Comparison of ENCODE assay signal across 8 cellular contexts in genomic region chr14:20613094-20614037, GRCh38. TPM values are rescaled to one million over a fixed set of nuclear protein-coding genes. Genes with fewer than 3 reads are reported as not detected.
DNase-seq lines count a peak whose midpoint lies in the region; ATAC-seq and TF ChIP-seq lines count a peak whose summit lies in the region.

No MANE protein-coding gene starts in this region.

- WGBS in esophagus squamous epithelium, 2 donors = 0 to 1% methylated on average over 27 of the region's 34 CpGs

- ATAC-seq in GM21576 (IDR thresholded peaks at IDR 0.05; ENCODE audit: unreplicated experiment) = peak; percentile 68

- no peaks in the 10 kb centered on the region for H3K9me3 ChIP-seq in esophagus squamous epithelium
- no peaks in the 10 kb centered on the region for H3K9me3 ChIP-seq in muscle layer of duodenum (ENCODE audit: control insufficient read depth in 1 of 2, low read length in 2 of 2)

- peak overlapping the region; percentile 24 to 67 (median 44) for H3K4me3 ChIP-seq in esophagus squamous epithelium
- H3K4me3 ChIP-seq in muscle layer of duodenum (ENCODE audit: low read depth in 1 of 2, low read length in 2 of 2) = peak overlapping the region; percentile 78 to 89

- H3K27me3 ChIP-seq in esophagus squamous epithelium (no peaks in the 10 kb centered on the region), muscle layer of duodenum (ENCODE audit: low read depth, low read length) (no peaks in the 10 kb centered on the region)

- intact Hi-C loops in esophagus squamous epithelium (cut with DNase I) = loop anchor here (2.0 to 10.0 kb wide), 3 partner anchors 71 to 361 kb away; partner anchors contain the start of genes PARP2 and RNASE4

- DNase-seq in DMS114 treated with DMSO at 0.1 percent for 48 hours (lab: John Stamatoyannopoulos, UW; ENCODE audit: unreplicated experiment) (peak; percentile 92), HuH-7.5 (ENCODE audit: low spot score) (peak; percentile 71), OCI-M1 (lab: John Stamatoyannopoulos, UW) (peak; percentile 97), esophagus squamous epithelium (lab: John Stamatoyannopoulos, UW) (no peak)
- DNase-seq in activated T-cell treated with anti-CD3 and anti-CD28 coated beads, Interleukin-2, amount 50 U/mL, for 1 hour = peak; percentile 82
- DNase-seq in stimulated activated CD8-positive, alpha-beta memory T cell treated with anti-CD3 and anti-CD28 coated beads, Interleukin-7, amount 100 ng/mL, for 24 hours (ENCODE audit: low read depth) = peak; percentile 67

- H3K4me1 ChIP-seq in esophagus squamous epithelium = peaks cover 0 to 45% (median 6%) of the 10 kb centered on the region in 3 donors
- peaks cover 0 to 9% of the 10 kb centered on the region in 2 donors for H3K4me1 ChIP-seq in muscle layer of duodenum (ENCODE audit: control insufficient read depth in 1 of 2, insufficient read depth in 2 of 2, low read length in 2 of 2)

- no peak for TF ChIP-seq POLR2A in esophagus squamous epithelium (IDR thresholded peaks at IDR 0.05)

- H3K36me3 ChIP-seq in esophagus squamous epithelium = no peaks in the 10 kb centered on the region
- H3K36me3 ChIP-seq in muscle layer of duodenum (ENCODE audit: control insufficient read depth in 1 of 2, insufficient read depth in 2 of 2, low read length in 2 of 2) = no peaks in the 10 kb centered on the region

- peak; percentile 49 to 91 (median 82) for TF ChIP-seq CTCF in esophagus squamous epithelium (IDR thresholded peaks at IDR 0.05)

- peak overlapping the region; percentile 35 to 88 (median 78) for H3K27ac ChIP-seq in esophagus squamous epithelium
- peak overlapping the region; percentile 84 for H3K27ac ChIP-seq in muscle layer of duodenum (ENCODE audit: low read length)

RNA-seq across cellular contexts. Expression of gene RNASE12, which starts 22.2 kb away (rescaled TPM):
- not detected for total RNA-seq in esophagus squamous epithelium

RNA-seq across cellular contexts. Expression of gene RNASE11, which starts 25.6 kb away (rescaled TPM):
- total RNA-seq in esophagus squamous epithelium = not detected

RNA-seq across cellular contexts. Expression of gene OR6S1, which starts 28.1 kb away (rescaled TPM):
- total RNA-seq in esophagus squamous epithelium = not detected

RNA-seq across cellular contexts. Expression of gene RNASE9, which starts 52.5 kb away (rescaled TPM):
- not detected for total RNA-seq in esophagus squamous epithelium
